Comparison of ENCODE assay signal across 11 cellular contexts in the genomic region with DNA sequence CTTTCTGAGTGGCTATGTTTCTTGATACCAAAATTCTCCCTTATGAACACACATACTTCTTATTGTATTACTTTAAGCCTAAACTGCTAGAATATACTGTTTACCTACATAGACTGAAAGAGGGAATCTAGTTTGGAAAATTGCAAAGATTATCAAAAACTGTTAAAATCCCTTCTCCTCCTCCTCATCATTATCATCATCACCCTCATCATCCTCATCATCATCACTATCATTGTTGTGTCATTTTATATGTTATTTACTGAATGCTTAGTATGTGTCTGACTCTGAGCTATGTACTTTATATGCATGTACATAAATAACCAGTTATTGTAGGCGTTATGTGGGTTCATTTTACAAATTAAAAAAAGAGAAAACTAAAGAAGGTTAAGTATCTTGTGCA. TPM values are rescaled to one million over a fixed set of nuclear protein-coding genes. Genes with fewer than 3 reads are reported as not detected.
"Had no signal": no experiment of that assay in that cellular context is flagged by ENCODE, and none has a peak within 500 bp of the region (broad histone marks: within the 10 kb centered on the region; RNA-seq: fewer than 3 reads in every experiment).

No MANE protein-coding gene starts in this region.

- DNase-seq: GM23248, GOT3, H7, H9, HCEC 1CT, HFFc6 had no signal

- FAIRE-seq: H1, H54 had no signal

- H2AFZ ChIP-seq: GM23248, GM23338 had no signal

- H3K9ac ChIP-seq: GM23248 had no signal

- H3K9me3 ChIP-seq: HAP-1 had no signal

- H3K4me3 ChIP-seq: GM23248, GM23338, HAP-1 had no signal

- H3K36me3 ChIP-seq: HAP-1 had no signal

- ATAC-seq: GM23338, HCT116 had no signal

- H3K27ac ChIP-seq: GM23248 had no signal

- H3K4me2 ChIP-seq: GM23338 had no signal

RNA-seq across cellular contexts. Expression of a gene that starts 19.6 kb away (rescaled TPM):
- total RNA-seq: GM23248, H1, H9, HFFc6 had no signal
- polyA plus RNA-seq: GM23248 had no signal
